ENCODE assay signal across 14 cellular contexts in the genomic region with DNA sequence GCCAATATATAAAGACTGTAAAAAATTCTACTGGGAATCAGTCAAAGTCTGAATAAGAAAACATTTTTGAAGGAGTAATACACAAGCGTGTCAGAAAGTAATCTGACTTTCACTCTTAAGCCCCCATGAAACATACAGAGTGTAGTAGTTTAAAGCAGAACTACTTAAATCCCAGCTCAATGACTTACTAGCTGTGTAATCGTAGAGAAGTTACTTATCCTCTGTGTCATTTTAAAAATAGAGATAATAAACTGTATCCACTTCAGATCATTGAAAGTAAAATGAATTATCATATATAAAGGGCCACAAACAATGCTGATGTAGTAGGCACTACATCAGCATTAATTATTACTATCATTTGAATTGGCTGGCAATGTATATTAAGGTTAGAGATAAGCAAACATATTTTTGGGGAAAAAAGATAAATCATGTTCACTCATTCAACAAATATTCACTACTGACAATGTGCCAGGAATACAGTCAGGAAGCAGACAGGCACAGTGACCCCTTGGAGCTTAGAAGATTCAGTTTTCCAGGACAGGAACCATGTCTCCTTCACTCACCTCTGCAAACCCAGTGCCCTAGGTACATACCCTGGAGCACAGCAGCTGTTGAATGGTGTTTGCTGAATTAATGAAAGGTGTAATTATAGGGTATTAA. TPM values are rescaled to one million over a fixed set of nuclear protein-coding genes. Genes with fewer than 3 reads are reported as not detected.
DNase-seq lines count a peak whose midpoint lies in the region; ATAC-seq and TF ChIP-seq lines count a peak whose summit lies in the region.
"Had no signal": no experiment of that assay in that cellular context is flagged by ENCODE, and none has a peak within 500 bp of the region (broad histone marks: within the 10 kb centered on the region; RNA-seq: fewer than 3 reads in every experiment).

No MANE protein-coding gene starts in this region.

- no peak overlapping the region for H2AFZ ChIP-seq in ACC112 (ENCODE audit: low read length, unreplicated experiment)
- no peak overlapping the region for H2AFZ ChIP-seq in KMS-11 (ENCODE audit: low read depth)
- H2AFZ ChIP-seq in hepatocyte: no peak overlapping the region

- no peaks in the 10 kb centered on the region for H3K9me3 ChIP-seq in hepatocyte (ENCODE audit: low read depth)
- H3K9me3 ChIP-seq: vagina had no signal

- H3K9ac ChIP-seq in KMS-11: no peak overlapping the region

- H3K4me2 ChIP-seq in KMS-11 (peak overlapping the region; percentile 8; the same call in 1 of the 2 replicates), hepatocyte (no peak overlapping the region)

- H3K27ac ChIP-seq in ACC112 (ENCODE audit: low read depth, low read length) (peak overlapping the region; percentile 99), KMS-11 (no peak overlapping the region), hepatocyte (peak overlapping the region; percentile 2)
- H3K27ac ChIP-seq: vagina had no signal

- H3K9me2 ChIP-seq in hepatocyte (replicated peaks; ENCODE audit: insufficient read depth): no peaks in the 10 kb centered on the region

- CTCF ChIA-PET in GM10248 (lab: Yijun Ruan, JAX): interaction anchor here (1.0 to 1.8 kb wide), 6 partner anchors 8 to 157 kb away, joined by 3 to 8 read pairs (median 4); no protein-coding TSS in a partner anchor

- no peaks in the 10 kb centered on the region for H3K36me3 ChIP-seq in ACC112 (ENCODE audit: insufficient read depth, low read length)
- H3K36me3 ChIP-seq in KMS-11 (ENCODE audit: insufficient read depth): no peaks in the 10 kb centered on the region
- no peaks in the 10 kb centered on the region for H3K36me3 ChIP-seq in hepatocyte (replicated peaks; ENCODE audit: insufficient read depth, low read depth)
- H3K36me3 ChIP-seq: vagina had no signal

- H3K4me3 ChIP-seq in ACC112 (ENCODE audit: low read depth, low read length): peak overlapping the region; percentile 54
- H3K4me3 ChIP-seq in KMS-11 (IDR thresholded peaks at IDR 0.05; ENCODE audit: insufficient read depth, low read depth, low read length): no peak overlapping the region
- H3K4me3 ChIP-seq in hepatocyte: no peak overlapping the region
- H3K4me3 ChIP-seq: vagina had no signal

- TF ChIP-seq CTCF in KMS-11 (conservative IDR thresholded peaks at IDR 0.05; ENCODE audit: low read depth, low read length): no peak
- no peak for TF ChIP-seq CTCF in hepatocyte (IDR thresholded peaks at IDR 0.05; ENCODE audit: poor library complexity)
- no peak for TF ChIP-seq CTCF in GM10248 (IDR thresholded peaks at IDR 0.05; ENCODE audit: control extremely low read depth, extremely low read depth, low read depth, missing control alignments)

- H4K20me1 ChIP-seq in KMS-11 (ENCODE audit: insufficient read depth) (0 out of 2 replicates have a peak, but pooled peaks cover 6% of the 10 kb centered on the region), hepatocyte (ENCODE audit: insufficient read depth, poor library complexity, severe bottlenecking) (peaks cover 47% of the 10 kb centered on the region)

- peak; percentile 46 for DNase-seq in astrocyte of the hippocampus (ENCODE audit: low read depth, low spot score)
- no peak for DNase-seq in hepatocyte (ENCODE audit: low spot score)
- DNase-seq in stimulated activated CD4-positive, alpha-beta T cell treated with anti-CD3 and anti-CD28 coated beads, Interleukin-4, amount 100 ng/mL, for 24 hours: no peak
- DNase-seq in HuH-7.5 (ENCODE audit: low spot score): no peak
- DNase-seq in GM10248 (ENCODE audit: extremely low spot score): no peak
- DNase-seq: activated naive CD8-positive, alpha-beta T cell treated with anti-CD3 and anti-CD28 coated beads, Interleukin-2, amount 10 ng/mL, durations not matched to agents 7 days and 5 days; DMS53; effector CD4-positive, alpha-beta T cell; NCI-H1092; NCI-H510A treated with DMSO at 0.1 percent for 48 hours had no signal

- peaks cover 60% of the 10 kb centered on the region for H3K4me1 ChIP-seq in ACC112 (ENCODE audit: control insufficient read depth, insufficient read depth, low read length, unreplicated experiment)
- peaks cover 20% of the 10 kb centered on the region for H3K4me1 ChIP-seq in KMS-11 (ENCODE audit: low read depth, poor library complexity, severe bottlenecking)
- H3K4me1 ChIP-seq in hepatocyte (ENCODE audit: insufficient read depth): peaks cover 13% of the 10 kb centered on the region

- 68% methylated on average over 2 of the region's 2 CpGs for WGBS in hepatocyte (ENCODE audit: low lambda C conversion rate, missing lambda C conversion rate)

- POLR2A ChIA-PET in GM10248 (lab: Yijun Ruan, JAX): no interaction called here

- H3K27me3 ChIP-seq in ACC112 (ENCODE audit: insufficient read depth, low read length) (no peaks in the 10 kb centered on the region), KMS-11 (ENCODE audit: insufficient read depth, low read depth) (no peaks in the 10 kb centered on the region), hepatocyte (no peaks in the 10 kb centered on the region)
- H3K27me3 ChIP-seq: vagina had no signal

- ATAC-seq in GM21619 (IDR thresholded peaks at IDR 0.05; ENCODE audit: unreplicated experiment): no peak

- H3K79me2 ChIP-seq in ACC112 (ENCODE audit: control insufficient read depth, insufficient read depth, low read length, unreplicated experiment) (peaks cover 73% of the 10 kb centered on the region), KMS-11 (ENCODE audit: insufficient read depth, low read depth) (peaks cover 72% of the 10 kb centered on the region; the same call in 1 of the 2 replicates), hepatocyte (peaks cover 99% of the 10 kb centered on the region)

RNA-seq across cellular contexts. Expression of gene REPS1, which starts 14.4 kb away (rescaled TPM):
- total RNA-seq in hepatocyte: 39.3 and 43.1 TPM in 2 replicates
- 30.0 and 31.3 TPM in 2 replicates for polyA plus RNA-seq in hepatocyte

RNA-seq across cellular contexts. Expression of gene ABRACL, which starts 54.9 kb away (rescaled TPM):
- 81.4 and 81.8 TPM in 2 replicates for total RNA-seq in hepatocyte
- polyA plus RNA-seq in hepatocyte: 97.1 and 110 TPM in 2 replicates
